ENCODE assay signal across 8 cellular contexts in genomic region chr10:43390791-43391190, GRCh38. TPM values are rescaled to one million over a fixed set of nuclear protein-coding genes. Genes with fewer than 3 reads are reported as not detected.
A peak's percentile ranks its signal among the peaks of the same experiment; 100 is the strongest.
DNase-seq lines count a peak whose midpoint lies in the region; ATAC-seq and TF ChIP-seq lines count a peak whose summit lies in the region.

No MANE protein-coding gene starts in this region.

- no peak overlapping the region for H2BK120ac ChIP-seq in neuronal stem cell (ENCODE audit: low read depth, low read length)

- no peak overlapping the region for H3K14ac ChIP-seq in neuronal stem cell (ENCODE audit: low read length)

- intact Hi-C loops in cardiac septum (cut with DNase I) = no loop called here
- intact Hi-C loops in sigmoid colon (cut with DNase I) = loop anchor here (10.0 kb wide), 2 partner anchors 184 to 256 kb away; partner anchors contain the start of genes CSGALNACT2 and ZNF239

- H3K4me1 ChIP-seq in sigmoid colon (peaks cover 0 to 26% (median 22%) of the 10 kb centered on the region in 4 donors), neuronal stem cell (ENCODE audit: control insufficient read depth in 2 of 2, insufficient read depth in 1 of 2, low read depth in 1 of 2, low read length in 2 of 2) (peaks cover 6 to 8% of the 10 kb centered on the region in 2 donors)

- H3K27me3 ChIP-seq in sigmoid colon (no peaks in the 10 kb centered on the region), neuronal stem cell (ENCODE audit: control insufficient read depth in 3 of 3, insufficient read depth in 3 of 3, low read depth in 1 of 3, low read length in 3 of 3) (no peaks in the 10 kb centered on the region)

- 71 to 73% methylated on average over 5 of the region's 5 CpGs for WGBS in sigmoid colon, 2 donors
- no CpG with 5 or more reads among the region's 5 CpGs for WGBS in neuronal stem cell (ENCODE audit: extremely low coverage in 2 of 2, insufficient read length in 2 of 2, insufficient replicate concordance in 1 of 2), 2 donors

- H3K9me3 ChIP-seq in sigmoid colon (no peaks in the 10 kb centered on the region), neuronal stem cell (replicated peaks in 1 of 2; ENCODE audit: control insufficient read depth in 2 of 2, insufficient read depth in 1 of 2, low read depth in 1 of 2, low read length in 2 of 2) (no peaks in the 10 kb centered on the region)

- H3K36me3 ChIP-seq in sigmoid colon (peaks cover 15 to 93% (median 68%) of the 10 kb centered on the region in 4 donors), neuronal stem cell (replicated peaks in 1 of 2; ENCODE audit: control insufficient read depth in 2 of 2, insufficient read depth in 2 of 2, low read length in 2 of 2) (peaks cover 41 to 100% of the 10 kb centered on the region in 2 donors)

- DNase-seq in stimulated activated naive CD4-positive, alpha-beta T cell (lab: John Stamatoyannopoulos, UW) = peak in 4 of 6 experiments; percentile 14 to 26 (median 16)
- DNase-seq in stimulated activated naive CD4-positive, alpha-beta T cell treated with Interleukin-2 at 50 U/mL for 16 hours (lab: John Stamatoyannopoulos, UW) = no peak
- peak; percentile 66 for DNase-seq in cardiac septum (ENCODE audit: low spot score)
- DNase-seq in sigmoid colon = peak; percentile 52
- DNase-seq in neuronal stem cell (ENCODE audit: low spot score) = no peak

- H3K4me1 Mint-ChIP-seq in activated T-helper 17 cell treated with anti-CD3 and anti-CD28 coated beads, Interleukin-2, amount 50 U/mL, for 72 hours = peaks cover 47% of the 10 kb centered on the region

- H2BK5ac ChIP-seq in neuronal stem cell (ENCODE audit: low read length) = no peak overlapping the region

- no peak overlapping the region for H4K91ac ChIP-seq in neuronal stem cell (ENCODE audit: low read depth, low read length, poor library complexity)

- peak overlapping the region; percentile 32 for H3K4me3 Mint-ChIP-seq in activated T-helper 17 cell treated with anti-CD3 and anti-CD28 coated beads, Interleukin-2, amount 50 U/mL, for 72 hours

- no peaks in the 10 kb centered on the region for H3K9me3 Mint-ChIP-seq in activated T-helper 17 cell treated with anti-CD3 and anti-CD28 coated beads, Interleukin-2, amount 50 U/mL, for 72 hours

- no peak for ATAC-seq in activated T-helper 17 cell treated with anti-CD3 and anti-CD28 coated beads, Interleukin-2, amount 50 U/mL, for 72 hours (replicated peaks)
- ATAC-seq in HG02970 (IDR thresholded peaks at IDR 0.05; ENCODE audit: low FRiP score, unreplicated experiment) (no peak), HG03342 (IDR thresholded peaks at IDR 0.05; ENCODE audit: unreplicated experiment) (no peak)

- H2BK12ac ChIP-seq in neuronal stem cell (ENCODE audit: low read length) = no peak overlapping the region

- H2AK5ac ChIP-seq in neuronal stem cell (ENCODE audit: low read depth, low read length) = no peak overlapping the region

- H3K36me3 Mint-ChIP-seq in activated T-helper 17 cell treated with anti-CD3 and anti-CD28 coated beads, Interleukin-2, amount 50 U/mL, for 72 hours (ENCODE audit: low read depth) = peaks cover 100% of the 10 kb centered on the region

- H3K4me3 ChIP-seq in sigmoid colon (no peak overlapping the region), neuronal stem cell (ENCODE audit: low read length in 2 of 2) (no peak overlapping the region)

- no peak overlapping the region for H2AFZ ChIP-seq in neuronal stem cell (ENCODE audit: low read length)

- H3K27ac Mint-ChIP-seq in activated T-helper 17 cell treated with anti-CD3 and anti-CD28 coated beads, Interleukin-2, amount 50 U/mL, for 72 hours = peak overlapping the region; percentile 86

- no peaks in the 10 kb centered on the region for H3K27me3 Mint-ChIP-seq in activated T-helper 17 cell treated with anti-CD3 and anti-CD28 coated beads, Interleukin-2, amount 50 U/mL, for 72 hours

- H2BK15ac ChIP-seq in neuronal stem cell (ENCODE audit: low read length) = no peak overlapping the region

- peak overlapping the region in 1 of 4 donors; percentile 2 for H3K27ac ChIP-seq in sigmoid colon
- H3K27ac ChIP-seq in neuronal stem cell (replicated peaks; ENCODE audit: low read length) = no peak overlapping the region

- H3K9ac ChIP-seq in neuronal stem cell (ENCODE audit: low read depth, low read length, poor library complexity) = no peak overlapping the region

- no peak for TF ChIP-seq EP300 in sigmoid colon (IDR thresholded peaks at IDR 0.05)

- H3K4me2 ChIP-seq in neuronal stem cell (ENCODE audit: insufficient read depth, low read length, poor library complexity, severe bottlenecking) = no peak overlapping the region

- no peak overlapping the region for H3K4ac ChIP-seq in neuronal stem cell (ENCODE audit: low read length)

- TF ChIP-seq CTCF in sigmoid colon (IDR thresholded peaks at IDR 0.05) = peak in 3 of 4 experiments; percentile 10 to 35 (median 11)

- H3K18ac ChIP-seq in neuronal stem cell (ENCODE audit: low read length) = no peak overlapping the region

- H3K23ac ChIP-seq in neuronal stem cell (ENCODE audit: low read depth, low read length, poor library complexity) = no peak overlapping the region

- peaks cover 12% of the 10 kb centered on the region for H3K79me1 ChIP-seq in neuronal stem cell (ENCODE audit: low read depth, low read length)

- no peak overlapping the region for H4K8ac ChIP-seq in neuronal stem cell (ENCODE audit: low read depth, low read length)

- no peak for TF ChIP-seq POLR2A in sigmoid colon (IDR thresholded peaks at IDR 0.05)

RNA-seq across cellular contexts. Expression of gene HNRNPF, which starts 18.2 kb away (rescaled TPM):
- total RNA-seq in activated T-helper 17 cell treated with anti-CD3 and anti-CD28 coated beads, Interleukin-2, amount 50 U/mL, for 72 hours = 100 to 1,000 TPM; 306 to 483 TPM
- total RNA-seq in cardiac septum = 80.8 TPM
- total RNA-seq in sigmoid colon = 100 to 1,000 TPM; 101 to 185 (median 150) TPM
- 100 to 1,000 TPM; 117 to 194 (median 134) TPM for polyA plus RNA-seq in sigmoid colon
- 114 TPM for polyA plus RNA-seq in neuronal stem cell (2013, experiment 1 of 2)
- polyA plus RNA-seq in neuronal stem cell (2013, experiment 2 of 2) = 114 TPM

RNA-seq across cellular contexts. Expression of gene FXYD4, which starts 19.4 kb away (rescaled TPM):
- total RNA-seq in activated T-helper 17 cell treated with anti-CD3 and anti-CD28 coated beads, Interleukin-2, amount 50 U/mL, for 72 hours = not detected
- not detected for total RNA-seq in cardiac septum
- not detected for total RNA-seq in sigmoid colon
- not detected for polyA plus RNA-seq in sigmoid colon
- not detected for polyA plus RNA-seq in neuronal stem cell (2013, experiment 1 of 2)
- polyA plus RNA-seq in neuronal stem cell (2013, experiment 2 of 2) = not detected

RNA-seq across cellular contexts. Expression of gene ZNF487, which starts 46.1 kb away (rescaled TPM):
- 1 to 10 TPM; 2.5 to 2.9 TPM for total RNA-seq in activated T-helper 17 cell treated with anti-CD3 and anti-CD28 coated beads, Interleukin-2, amount 50 U/mL, for 72 hours
- total RNA-seq in cardiac septum (2.7 TPM), sigmoid colon (10 to 100 TPM in 3 of 4 donors, 1 to 10 TPM in 1; 6.1 to 21.6 (median 13.3) TPM)
- 1 to 10 TPM; 5.3 to 6.6 (median 6.5) TPM for polyA plus RNA-seq in sigmoid colon
- 3.7 TPM for polyA plus RNA-seq in neuronal stem cell (2013, experiment 1 of 2)
- 3.3 TPM for polyA plus RNA-seq in neuronal stem cell (2013, experiment 2 of 2)

Comparison
In these comparisons a context has a peak if more than half of its experiments do, and no peak if none do; other contexts are left out.
1. DNase-seq: peak in stimulated activated naive CD4-positive, alpha-beta T cell (4 of 6), cardiac septum (single experiment) and sigmoid colon (single experiment); none in stimulated activated naive CD4-positive, alpha-beta T cell treated with Interleukin-2 at 50 U/mL for 16 hours (single experiment) and neuronal stem cell (single experiment).